ENCODE assay signal across 1 cellular context in the genomic region with DNA sequence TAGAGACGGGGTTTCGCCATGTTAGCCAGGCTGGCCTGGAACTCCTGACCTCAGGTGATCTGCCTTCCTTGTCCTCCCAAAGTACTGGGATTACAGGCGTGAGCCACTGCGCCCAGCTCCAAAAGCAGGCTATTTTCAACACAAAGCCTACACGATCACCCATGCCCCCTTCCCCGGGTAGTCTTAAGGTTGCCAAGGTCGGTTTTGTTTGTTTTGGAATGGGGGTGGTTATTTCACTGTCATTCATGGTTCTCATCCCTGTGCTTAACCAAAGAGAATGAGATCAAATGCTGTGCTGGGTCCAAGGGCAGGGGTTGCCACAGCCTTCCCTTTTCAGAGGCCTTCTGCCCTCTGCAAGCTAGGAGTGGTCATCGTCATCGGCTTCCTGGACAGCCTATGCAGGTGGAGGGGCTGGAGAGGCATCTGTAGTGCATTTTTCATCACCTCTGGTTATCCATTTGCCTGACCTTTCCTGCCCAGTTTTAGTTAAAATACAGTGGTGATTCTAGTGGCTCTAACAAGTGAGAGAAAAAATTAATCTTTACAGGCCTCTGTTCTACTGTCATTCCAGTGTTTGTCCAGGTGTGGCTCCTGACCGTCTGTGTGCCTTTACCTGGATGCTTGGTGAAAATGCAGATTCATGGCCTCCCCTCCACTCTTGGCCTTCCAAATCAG.
TF ChIP-seq lines count a peak whose summit lies in the region.

No MANE protein-coding gene starts in this region.

TF ChIP-seq in HepG2, 621 proteins besides CTCF, POLR2A, EP300 and RAD21 (continued from another document and continues in another):
- peak; percentile 99 for TF ChIP-seq PATZ1 (CRISPR knock-in tag; IDR thresholded peaks at IDR 0.05)
- TF ChIP-seq PHF8 (CRISPR knock-in tag; IDR thresholded peaks at IDR 0.05): no peak; the same call in 1 of the 2 replicates
- TF ChIP-seq TAF15 (IDR thresholded peaks at IDR 0.05; ENCODE audit: low read depth, low read length, poor library complexity, severe bottlenecking): no peak
- peak; percentile 87 for TF ChIP-seq FOXA3 (CRISPR knock-in tag; IDR thresholded peaks at IDR 0.05)
- TF ChIP-seq HCFC1 (IDR thresholded peaks at IDR 0.05; ENCODE audit: low read depth, low read length): no peak
- 0 out of 2 replicates have a peak, but pooled peaks have one; percentile 29 for TF ChIP-seq ZNF605 (CRISPR knock-in tag; IDR thresholded peaks at IDR 0.05)
- no peak for TF ChIP-seq ZNF512 (CRISPR knock-in tag; IDR thresholded peaks at IDR 0.05)
- TF ChIP-seq GATA4 (IDR thresholded peaks at IDR 0.05; ENCODE audit: borderline replicate concordance, low read depth): peak; percentile 33; the same call in 1 of the 2 replicates
- TF ChIP-seq IKZF4 (CRISPR knock-in tag; IDR thresholded peaks at IDR 0.05; ENCODE audit: borderline replicate concordance, low read depth, not compliant biosample characterization): no peak
- peak; percentile 71; the same call in 1 of the 2 replicates for TF ChIP-seq ETV5 (CRISPR knock-in tag; IDR thresholded peaks at IDR 0.05; ENCODE audit: borderline replicate concordance)
- TF ChIP-seq MAFF (IDR thresholded peaks at IDR 0.05; ENCODE audit: low read depth, low read length): no peak
- TF ChIP-seq, protein P1, sequence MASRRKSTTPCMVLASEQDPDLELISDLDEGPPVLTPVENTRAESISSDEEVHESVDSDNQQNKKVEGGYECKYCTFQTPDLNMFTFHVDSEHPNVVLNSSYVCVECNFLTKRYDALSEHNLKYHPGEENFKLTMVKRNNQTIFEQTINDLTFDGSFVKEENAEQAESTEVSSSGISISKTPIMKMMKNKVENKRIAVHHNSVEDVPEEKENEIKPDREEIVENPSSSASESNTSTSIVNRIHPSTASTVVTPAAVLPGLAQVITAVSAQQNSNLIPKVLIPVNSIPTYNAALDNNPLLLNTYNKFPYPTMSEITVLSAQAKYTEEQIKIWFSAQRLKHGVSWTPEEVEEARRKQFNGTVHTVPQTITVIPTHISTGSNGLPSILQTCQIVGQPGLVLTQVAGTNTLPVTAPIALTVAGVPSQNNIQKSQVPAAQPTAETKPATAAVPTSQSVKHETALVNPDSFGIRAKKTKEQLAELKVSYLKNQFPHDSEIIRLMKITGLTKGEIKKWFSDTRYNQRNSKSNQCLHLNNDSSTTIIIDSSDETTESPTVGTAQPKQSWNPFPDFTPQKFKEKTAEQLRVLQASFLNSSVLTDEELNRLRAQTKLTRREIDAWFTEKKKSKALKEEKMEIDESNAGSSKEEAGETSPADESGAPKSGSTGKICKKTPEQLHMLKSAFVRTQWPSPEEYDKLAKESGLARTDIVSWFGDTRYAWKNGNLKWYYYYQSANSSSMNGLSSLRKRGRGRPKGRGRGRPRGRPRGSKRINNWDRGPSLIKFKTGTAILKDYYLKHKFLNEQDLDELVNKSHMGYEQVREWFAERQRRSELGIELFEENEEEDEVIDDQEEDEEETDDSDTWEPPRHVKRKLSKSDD (CRISPR knock-in tag; IDR thresholded peaks at IDR 0.05; ENCODE audit: low read depth): 0 out of 2 replicates have a peak, but pooled peaks have one; percentile 55
- no peak for TF ChIP-seq AHR (CRISPR knock-in tag; IDR thresholded peaks at IDR 0.05)
- no peak; the same call in 1 of the 2 replicates for TF ChIP-seq WIZ (CRISPR knock-in tag; IDR thresholded peaks at IDR 0.05)
- peak; percentile 67; the same call in 1 of the 2 replicates for TF ChIP-seq ZNF788 (CRISPR knock-in tag; IDR thresholded peaks at IDR 0.05; ENCODE audit: borderline replicate concordance)
- peak; percentile 92 for TF ChIP-seq KDM6A (CRISPR knock-in tag; IDR thresholded peaks at IDR 0.05; ENCODE audit: low read depth)
- TF ChIP-seq ZNF7 (CRISPR knock-in tag; IDR thresholded peaks at IDR 0.05): no peak
- TF ChIP-seq, protein P2, sequence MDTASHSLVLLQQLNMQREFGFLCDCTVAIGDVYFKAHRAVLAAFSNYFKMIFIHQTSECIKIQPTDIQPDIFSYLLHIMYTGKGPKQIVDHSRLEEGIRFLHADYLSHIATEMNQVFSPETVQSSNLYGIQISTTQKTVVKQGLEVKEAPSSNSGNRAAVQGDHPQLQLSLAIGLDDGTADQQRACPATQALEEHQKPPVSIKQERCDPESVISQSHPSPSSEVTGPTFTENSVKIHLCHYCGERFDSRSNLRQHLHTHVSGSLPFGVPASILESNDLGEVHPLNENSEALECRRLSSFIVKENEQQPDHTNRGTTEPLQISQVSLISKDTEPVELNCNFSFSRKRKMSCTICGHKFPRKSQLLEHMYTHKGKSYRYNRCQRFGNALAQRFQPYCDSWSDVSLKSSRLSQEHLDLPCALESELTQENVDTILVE (CRISPR knock-in tag; IDR thresholded peaks at IDR 0.05): peak; percentile 64; the same call in 1 of the 2 replicates
- TF ChIP-seq TOPORS (CRISPR knock-in tag; IDR thresholded peaks at IDR 0.05): no peak
- peak; percentile 83 for TF ChIP-seq ZNF350 (CRISPR knock-in tag; IDR thresholded peaks at IDR 0.05; ENCODE audit: borderline replicate concordance, low read depth)
- peak; percentile 91 for TF ChIP-seq DPF2 (CRISPR knock-in tag; IDR thresholded peaks at IDR 0.05; ENCODE audit: borderline replicate concordance, low read depth)
- TF ChIP-seq THYN1 (CRISPR knock-in tag; IDR thresholded peaks at IDR 0.05; ENCODE audit: borderline replicate concordance, low read depth): no peak
- TF ChIP-seq ZZZ3 (CRISPR knock-in tag; IDR thresholded peaks at IDR 0.05; ENCODE audit: borderline replicate concordance): no peak
- TF ChIP-seq ZSCAN25 (CRISPR knock-in tag; IDR thresholded peaks at IDR 0.05): peak; percentile 74; the same call in 1 of the 2 replicates
- peak; percentile 50 for TF ChIP-seq SKI (IDR thresholded peaks at IDR 0.05; ENCODE audit: partially characterized antibody)
- peak; percentile 92 for TF ChIP-seq BCL6 (CRISPR knock-in tag; IDR thresholded peaks at IDR 0.05)
- no peak for TF ChIP-seq SCMH1 (CRISPR knock-in tag; IDR thresholded peaks at IDR 0.05; ENCODE audit: borderline replicate concordance)
- TF ChIP-seq ZNF574 (CRISPR knock-in tag; IDR thresholded peaks at IDR 0.05): peak; percentile 88
- no peak for TF ChIP-seq NFE2 (CRISPR knock-in tag; IDR thresholded peaks at IDR 0.05)
- TF ChIP-seq SIN3B (IDR thresholded peaks at IDR 0.05; ENCODE audit: low read length): no peak
- TF ChIP-seq, protein P3, sequence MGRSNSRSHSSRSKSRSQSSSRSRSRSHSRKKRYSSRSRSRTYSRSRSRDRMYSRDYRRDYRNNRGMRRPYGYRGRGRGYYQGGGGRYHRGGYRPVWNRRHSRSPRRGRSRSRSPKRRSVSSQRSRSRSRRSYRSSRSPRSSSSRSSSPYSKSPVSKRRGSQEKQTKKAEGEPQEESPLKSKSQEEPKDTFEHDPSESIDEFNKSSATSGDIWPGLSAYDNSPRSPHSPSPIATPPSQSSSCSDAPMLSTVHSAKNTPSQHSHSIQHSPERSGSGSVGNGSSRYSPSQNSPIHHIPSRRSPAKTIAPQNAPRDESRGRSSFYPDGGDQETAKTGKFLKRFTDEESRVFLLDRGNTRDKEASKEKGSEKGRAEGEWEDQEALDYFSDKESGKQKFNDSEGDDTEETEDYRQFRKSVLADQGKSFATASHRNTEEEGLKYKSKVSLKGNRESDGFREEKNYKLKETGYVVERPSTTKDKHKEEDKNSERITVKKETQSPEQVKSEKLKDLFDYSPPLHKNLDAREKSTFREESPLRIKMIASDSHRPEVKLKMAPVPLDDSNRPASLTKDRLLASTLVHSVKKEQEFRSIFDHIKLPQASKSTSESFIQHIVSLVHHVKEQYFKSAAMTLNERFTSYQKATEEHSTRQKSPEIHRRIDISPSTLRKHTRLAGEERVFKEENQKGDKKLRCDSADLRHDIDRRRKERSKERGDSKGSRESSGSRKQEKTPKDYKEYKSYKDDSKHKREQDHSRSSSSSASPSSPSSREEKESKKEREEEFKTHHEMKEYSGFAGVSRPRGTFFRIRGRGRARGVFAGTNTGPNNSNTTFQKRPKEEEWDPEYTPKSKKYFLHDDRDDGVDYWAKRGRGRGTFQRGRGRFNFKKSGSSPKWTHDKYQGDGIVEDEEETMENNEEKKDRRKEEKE (IDR thresholded peaks at IDR 0.05): no peak
- no peak for TF ChIP-seq HMGA1 (CRISPR knock-in tag; conservative IDR thresholded peaks at IDR 0.05)
- peak; percentile 63 for TF ChIP-seq CREB1 (IDR thresholded peaks at IDR 0.05)
- TF ChIP-seq CREB1 (CRISPR knock-in tag; IDR thresholded peaks at IDR 0.05): peak; percentile 78
- no peak for TF ChIP-seq ZFP82 (CRISPR knock-in tag; IDR thresholded peaks at IDR 0.05; ENCODE audit: borderline replicate concordance)
- no peak for TF ChIP-seq NBN (conservative IDR thresholded peaks at IDR 0.05)
- peak; percentile 96 for TF ChIP-seq HDAC2 (CRISPR knock-in tag; IDR thresholded peaks at IDR 0.05)
- no peak for TF ChIP-seq MXD4 (CRISPR knock-in tag; IDR thresholded peaks at IDR 0.05)
- 0 out of 2 replicates have a peak, but pooled peaks have one; percentile 16 for TF ChIP-seq KDM2A (CRISPR knock-in tag; IDR thresholded peaks at IDR 0.05; ENCODE audit: borderline replicate concordance, low read depth)
- no peak for TF ChIP-seq ZNF777 (CRISPR knock-in tag; IDR thresholded peaks at IDR 0.05)
- TF ChIP-seq, protein P4, sequence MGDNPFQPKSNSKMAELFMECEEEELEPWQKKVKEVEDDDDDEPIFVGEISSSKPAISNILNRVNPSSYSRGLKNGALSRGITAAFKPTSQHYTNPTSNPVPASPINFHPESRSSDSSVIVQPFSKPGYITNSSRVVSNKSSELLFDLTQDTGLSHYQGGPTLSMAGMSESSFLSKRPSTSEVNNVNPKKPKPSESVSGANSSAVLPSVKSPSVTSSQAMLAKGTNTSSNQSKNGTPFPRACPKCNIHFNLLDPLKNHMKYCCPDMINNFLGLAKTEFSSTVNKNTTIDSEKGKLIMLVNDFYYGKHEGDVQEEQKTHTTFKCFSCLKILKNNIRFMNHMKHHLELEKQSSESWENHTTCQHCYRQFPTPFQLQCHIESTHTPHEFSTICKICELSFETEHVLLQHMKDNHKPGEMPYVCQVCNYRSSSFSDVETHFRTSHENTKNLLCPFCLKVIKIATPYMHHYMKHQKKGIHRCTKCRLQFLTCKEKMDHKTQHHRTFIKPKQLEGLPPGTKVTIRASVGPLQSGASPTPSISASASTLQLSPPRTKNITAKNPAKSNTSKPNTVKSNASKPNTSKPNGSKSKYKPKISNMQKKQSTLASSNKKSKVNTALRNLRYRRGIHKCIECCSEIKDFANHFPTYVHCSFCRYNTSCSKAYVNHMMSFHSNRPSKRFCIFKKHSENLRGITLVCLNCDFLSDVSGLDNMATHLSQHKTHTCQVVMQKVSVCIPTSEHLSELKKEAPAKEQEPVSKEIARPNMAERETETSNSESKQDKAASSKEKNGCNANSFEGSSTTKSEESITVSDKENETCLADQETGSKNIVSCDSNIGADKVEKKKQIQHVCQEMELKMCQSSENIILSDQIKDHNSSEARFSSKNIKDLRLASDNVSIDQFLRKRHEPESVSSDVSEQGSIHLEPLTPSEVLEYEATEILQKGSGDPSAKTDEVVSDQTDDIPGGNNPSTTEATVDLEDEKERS (CRISPR knock-in tag; IDR thresholded peaks at IDR 0.05): peak; percentile 72
- TF ChIP-seq ZNF205 (CRISPR knock-in tag; IDR thresholded peaks at IDR 0.05): peak; percentile 56
